In genomic region chr1:16888806-16889178, GRCh38 we compare ENCODE assay signal across 8 cellular contexts. TPM values are rescaled to one million over a fixed set of nuclear protein-coding genes. Genes with fewer than 3 reads are reported as not detected.
A peak's percentile ranks its signal among the peaks of the same experiment; 100 is the strongest.
DNase-seq lines count a peak whose midpoint lies in the region; ATAC-seq and TF ChIP-seq lines count a peak whose summit lies in the region.

No MANE protein-coding gene starts in this region.

- TF ChIP-seq CTCF in WI38 (IDR thresholded peaks at IDR 0.05; ENCODE audit: low read depth, low read length) = no peak
- TF ChIP-seq CTCF in glutamatergic neuron (IDR thresholded peaks at IDR 0.05; ENCODE audit: partially characterized antibody, unreplicated experiment) = no peak
- no peak for TF ChIP-seq CTCF in psoas muscle (IDR thresholded peaks at IDR 0.05)

- H3K27ac ChIP-seq in psoas muscle = peak overlapping the region; percentile 83

- H3K9me3 Mint-ChIP-seq in glutamatergic neuron (ENCODE audit: unreplicated experiment) = peaks cover 9% of the 10 kb centered on the region

- no peaks in the 10 kb centered on the region for H3K36me3 ChIP-seq in ES-I3 (ENCODE audit: insufficient read depth, low read length)
- no peaks in the 10 kb centered on the region for H3K36me3 ChIP-seq in psoas muscle (ENCODE audit: insufficient read depth in 1 of 2, low read depth in 1 of 2)

- no peaks in the 10 kb centered on the region for H3K27me3 ChIP-seq in psoas muscle (ENCODE audit: insufficient read depth in 3 of 3, low read length in 2 of 3)

- H3K27me3 Mint-ChIP-seq in glutamatergic neuron (ENCODE audit: unreplicated experiment) = peaks cover 8% of the 10 kb centered on the region

- H3K9me3 ChIP-seq in ES-I3 (ENCODE audit: control insufficient read depth, insufficient read depth, low read length) (no peaks in the 10 kb centered on the region), psoas muscle (no peaks in the 10 kb centered on the region)

- intact Hi-C loops in psoas muscle (cut with DNase I) = no loop called here

- H3K27ac Mint-ChIP-seq in glutamatergic neuron (ENCODE audit: unreplicated experiment) = peak overlapping the region; percentile 96

- H3K4me3 ChIP-seq in WI38 (ENCODE audit: low read depth, low read length) (peak overlapping the region; percentile 60), psoas muscle (peak overlapping the region; percentile 71)

- peak overlapping the region; percentile 80 for H3K9ac ChIP-seq in ES-I3 (ENCODE audit: low read depth, low read length)

- peaks cover 8% of the 10 kb centered on the region for H3K4me1 Mint-ChIP-seq in glutamatergic neuron (ENCODE audit: low read depth, unreplicated experiment)

- DNase-seq in glutamatergic neuron (no peak), psoas muscle (peak in 1 of 2 donors; percentile 62), NCI-H82 treated with DMSO at 0.1 percent for 48 hours (lab: John Stamatoyannopoulos, UW; ENCODE audit: unreplicated experiment) (no peak)
- DNase-seq in effector CD8-positive, alpha-beta T cell (lab: John Stamatoyannopoulos, UW) = no peak

- WGBS in psoas muscle, 3 donors = 20 to 36% (median 22%) methylated on average over 20 of the region's 20 CpGs

- H3K4me3 Mint-ChIP-seq in glutamatergic neuron (ENCODE audit: unreplicated experiment) = peak overlapping the region; percentile 84

- peak; percentile 42 to 66 (median 48) for ATAC-seq in psoas muscle
- ATAC-seq in HG03025 (IDR thresholded peaks at IDR 0.05; ENCODE audit: low FRiP score, unreplicated experiment) = no peak
- ATAC-seq in HG02642 (IDR thresholded peaks at IDR 0.05; ENCODE audit: poor library complexity, unreplicated experiment) = no peak

- no peaks in the 10 kb centered on the region for H3K36me3 Mint-ChIP-seq in glutamatergic neuron (ENCODE audit: unreplicated experiment)

- H3K4me1 ChIP-seq in ES-I3 (ENCODE audit: insufficient read depth, low read length) (no peaks in the 10 kb centered on the region), psoas muscle (no peaks in the 10 kb centered on the region)

RNA-seq across cellular contexts. Expression of gene RNU1-2, which starts 7.0 kb away (rescaled TPM):
- 3,598 TPM for total RNA-seq in glutamatergic neuron (ENCODE audit: unreplicated experiment)
- total RNA-seq in psoas muscle = 1,000 to 10,000 TPM; 1,264 to 5,208 (median 3,151) TPM
- not detected for polyA plus RNA-seq in psoas muscle

RNA-seq across cellular contexts. Expression of gene CROCC, which starts 32.9 kb away (rescaled TPM):
- total RNA-seq in glutamatergic neuron (ENCODE audit: unreplicated experiment) = 50.9 TPM
- 1 to 10 TPM; 3.1 to 6.4 (median 4.3) TPM for total RNA-seq in psoas muscle
- polyA plus RNA-seq in psoas muscle = 1 to 10 TPM; 3.6 to 6.5 (median 4.8) TPM

Comparison
In these comparisons a context has a peak if more than half of its experiments do, and no peak if none do; other contexts are left out.
1. ATAC-seq: peak in psoas muscle (4 of 4); none in HG03025 (single experiment) and HG02642 (single experiment).